8 cellular contexts compared by ENCODE assay signal in the genomic region with DNA sequence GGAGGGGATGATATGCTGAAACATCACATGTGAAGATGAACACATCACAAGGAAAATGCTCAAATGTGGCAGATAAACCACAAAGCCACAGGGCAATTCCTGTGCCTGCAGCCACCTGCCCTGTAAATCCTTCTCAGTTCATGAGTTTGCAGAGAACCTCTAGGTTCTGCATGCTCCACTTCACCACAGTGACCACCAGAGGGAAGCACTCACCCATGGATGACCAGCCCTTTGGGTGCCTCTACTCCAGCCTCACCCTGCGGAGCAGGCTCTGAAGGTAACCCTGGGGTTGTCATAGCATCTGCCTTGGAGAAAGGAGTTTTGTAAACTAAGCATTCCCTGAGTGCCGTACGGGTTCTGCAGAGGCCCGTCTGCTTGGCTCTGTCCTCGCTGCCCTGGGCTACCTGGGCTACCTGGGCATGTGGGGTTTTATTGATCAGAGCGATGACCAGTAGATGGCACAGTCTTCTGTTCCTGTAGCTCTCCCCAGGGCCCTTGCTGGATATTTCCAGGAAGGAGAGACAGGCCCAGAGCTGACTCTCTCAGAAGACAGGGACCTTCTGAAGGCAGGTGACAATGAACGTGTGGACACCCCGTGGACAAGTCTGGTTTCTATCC. TPM values are rescaled to one million over a fixed set of nuclear protein-coding genes. Genes with fewer than 3 reads are reported as not detected.
A peak's percentile ranks its signal among the peaks of the same experiment; 100 is the strongest.
DNase-seq lines count a peak whose midpoint lies in the region; ATAC-seq, FAIRE-seq and TF ChIP-seq lines count a peak whose summit lies in the region.

No MANE protein-coding gene starts in this region.

- H3K27me3 Mint-ChIP-seq in effector memory CD8-positive, alpha-beta T cell: peaks cover 1 to 15% of the 10 kb centered on the region in 2 donors

- no peak overlapping the region for H3K4me3 Mint-ChIP-seq in effector memory CD8-positive, alpha-beta T cell

- in situ Hi-C loops in astrocyte of the spinal cord (cut with HindIII; ENCODE audit: low sequenced_read_pairs): no loop called here

- H3K23ac ChIP-seq in mesenchymal stem cell (ENCODE audit: low read length in 2 of 2): no peak overlapping the region

- H3K9me3 Mint-ChIP-seq in effector memory CD8-positive, alpha-beta T cell: no peaks in the 10 kb centered on the region

- H2BK15ac ChIP-seq in mesenchymal stem cell (ENCODE audit: low read depth, poor library complexity, severe bottlenecking): no peak overlapping the region

- H3K9me3 ChIP-seq in mesenchymal stem cell (ENCODE audit: control insufficient read depth, low read length): peaks cover 1% of the 10 kb centered on the region

- no peak overlapping the region for H3K18ac ChIP-seq in mesenchymal stem cell (ENCODE audit: low read depth in 1 of 2, low read length in 2 of 2)

- H3K27me3 ChIP-seq in mesenchymal stem cell (ENCODE audit: control insufficient read depth in 1 of 2, insufficient read depth in 1 of 2, low read length in 2 of 2): peaks cover 30 to 67% of the 10 kb centered on the region in 2 experiments

- H3K36me3 Mint-ChIP-seq in effector memory CD8-positive, alpha-beta T cell (ENCODE audit: insufficient read depth): no peaks in the 10 kb centered on the region

- TF ChIP-seq CTCF in D721Med (IDR thresholded peaks at IDR 0.05; ENCODE audit: insufficient read depth, missing control alignments) (peak; percentile 13), LNCaP clone FGC (IDR thresholded peaks at IDR 0.05; ENCODE audit: control insufficient read depth, extremely low read depth, insufficient read depth) (peak; percentile 86), astrocyte of the spinal cord (IDR thresholded peaks at IDR 0.05; ENCODE audit: low read depth, low read length) (peak; percentile 58)

- 78% methylated on average over 8 of the region's 8 CpGs for WGBS in mesenchymal stem cell

- DNase-seq in A172 (ENCODE audit: low spot score) (peak; percentile 44), D721Med (ENCODE audit: insufficient read length, low spot score) (no peak), LNCaP clone FGC (ENCODE audit: low read depth) (no peak), astrocyte of the spinal cord (ENCODE audit: low read depth, low spot score) (no peak), mesenchymal stem cell (peak; percentile 33), ureter (ENCODE audit: low spot score) (no peak), NCI-H226 (no peak)
- DNase-seq in effector memory CD8-positive, alpha-beta T cell: no peak

- H3K79me1 ChIP-seq in mesenchymal stem cell (replicated peaks; ENCODE audit: low read length, poor library complexity, severe bottlenecking): no peaks in the 10 kb centered on the region

- no peak overlapping the region for H2BK120ac ChIP-seq in mesenchymal stem cell (ENCODE audit: low read depth, low read length)

- no peak overlapping the region for H3K4ac ChIP-seq in mesenchymal stem cell (ENCODE audit: low read depth in 1 of 2, low read length in 2 of 2)

- H2BK12ac ChIP-seq in mesenchymal stem cell (ENCODE audit: low read length in 2 of 2): no peak overlapping the region

- no peak overlapping the region for H3K4me3 ChIP-seq in LNCaP clone FGC (ENCODE audit: low read depth, low read length)
- no peak overlapping the region for H3K4me3 ChIP-seq in astrocyte of the spinal cord (ENCODE audit: low read depth, low read length)
- H3K4me3 ChIP-seq in mesenchymal stem cell (ENCODE audit: insufficient read depth in 1 of 2, low read depth in 1 of 2, low read length in 2 of 2): no peak overlapping the region

- H3K14ac ChIP-seq in mesenchymal stem cell (ENCODE audit: low read length in 2 of 2): no peak overlapping the region

- H4K8ac ChIP-seq in mesenchymal stem cell (ENCODE audit: low read length): no peak overlapping the region

- no peak for FAIRE-seq in D721Med (lab: Jason Lieb, UNC)

- no peak overlapping the region for H4K91ac ChIP-seq in mesenchymal stem cell (ENCODE audit: low read length)

- H2AK5ac ChIP-seq in mesenchymal stem cell (ENCODE audit: low read length, severe bottlenecking): no peak overlapping the region

- no peak overlapping the region for H2AFZ ChIP-seq in mesenchymal stem cell (ENCODE audit: low read depth, low read length)

- no peak overlapping the region for H3K9ac ChIP-seq in mesenchymal stem cell (ENCODE audit: low read length)

- no peaks in the 10 kb centered on the region for H3K36me3 ChIP-seq in mesenchymal stem cell (ENCODE audit: control insufficient read depth in 1 of 2, insufficient read depth in 2 of 2, low read depth in 1 of 2, low read length in 2 of 2)

- H2BK5ac ChIP-seq in mesenchymal stem cell (ENCODE audit: low read depth, low read length, poor library complexity, severe bottlenecking): no peak overlapping the region

- H3K27ac ChIP-seq in mesenchymal stem cell (ENCODE audit: low read length, poor library complexity, severe bottlenecking): no peak overlapping the region

- no peaks in the 10 kb centered on the region for H3K4me1 Mint-ChIP-seq in effector memory CD8-positive, alpha-beta T cell (ENCODE audit: low read depth in 2 of 2)

- H3K4me2 ChIP-seq in mesenchymal stem cell (ENCODE audit: low read length, poor library complexity, severe bottlenecking): no peak overlapping the region

- H3K27ac Mint-ChIP-seq in effector memory CD8-positive, alpha-beta T cell: no peak overlapping the region

- H3K4me1 ChIP-seq in mesenchymal stem cell (ENCODE audit: control insufficient read depth, insufficient read depth, low read depth, low read length): peaks cover 1% of the 10 kb centered on the region

- no peak for ATAC-seq in effector memory CD8-positive, alpha-beta T cell (replicated peaks)

RNA-seq across cellular contexts. Expression of a gene that starts 31.7 kb away (rescaled TPM):
- total RNA-seq in A172 (2014; rRNA removed; shearing (Covaris generic)): not detected in 2 replicates
- polyA plus RNA-seq in mesenchymal stem cell (2013, experiment 1 of 2): 0.29 TPM
- 0.34 TPM for polyA plus RNA-seq in mesenchymal stem cell (2013, experiment 2 of 2)
- total RNA-seq in ureter: not detected

RNA-seq across cellular contexts. Expression of a gene that starts 44.1 kb away (rescaled TPM):
- not detected in 2 replicates for total RNA-seq in A172 (2014; rRNA removed; shearing (Covaris generic))
- not detected for polyA plus RNA-seq in mesenchymal stem cell (2013, experiment 1 of 2)
- not detected for polyA plus RNA-seq in mesenchymal stem cell (2013, experiment 2 of 2)
- not detected for total RNA-seq in ureter

Comparison
In these comparisons a context has a peak if more than half of its experiments do, and no peak if none do; other contexts are left out.
1. DNase-seq: peak in A172 (single experiment) and mesenchymal stem cell (single experiment); none in D721Med (single experiment), LNCaP clone FGC (single experiment), astrocyte of the spinal cord (single experiment), effector memory CD8-positive, alpha-beta T cell (0 of 3), ureter (single experiment) and NCI-H226 (single experiment).
2. CTCF ChIP-seq: peak in every context shown above with its lines; median percentile 86 in LNCaP clone FGC; 58 in astrocyte of the spinal cord; 13 in D721Med.